In the genomic region with DNA sequence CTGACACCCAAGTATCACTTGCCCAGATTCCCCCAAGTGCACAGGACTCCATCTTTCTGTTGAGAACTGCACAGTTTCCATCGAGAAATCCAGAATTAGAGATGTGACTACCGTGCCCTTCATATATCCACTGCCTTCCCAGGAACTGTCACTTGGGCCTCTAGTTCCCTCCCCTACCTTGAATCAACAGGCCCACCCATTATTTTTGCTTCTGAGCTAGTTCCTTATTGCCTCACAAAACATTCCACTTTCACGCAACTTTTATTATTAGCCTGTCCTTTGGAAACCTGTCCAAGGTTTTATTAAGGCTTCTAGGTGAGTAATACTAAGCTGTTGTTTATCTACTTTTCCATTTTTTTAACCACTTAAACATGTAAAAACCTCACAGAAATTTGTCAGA, we compare ENCODE assay signal across 31 cellular contexts.
"Had no signal": no experiment of that assay in that cellular context is flagged by ENCODE, and none has a peak within 500 bp of the region (broad histone marks: within the 10 kb centered on the region; RNA-seq: fewer than 3 reads in every experiment).

No MANE protein-coding gene starts in this region.

- DNase-seq: activated B cell treated with CpG ODN at 0.5 μM for 24 hours; activated CD4-positive, alpha-beta memory T cell treated with anti-CD3 and anti-CD28 coated beads for 36 hours; activated CD4-positive, alpha-beta T cell treated with anti-CD3 and anti-CD28 coated beads, Interleukin-2, amount 10 ng/mL, durations not matched to agents 24 days and 14 days; activated CD8-positive, alpha-beta memory T cell treated with anti-CD3 and anti-CD28 coated beads, Interleukin-2, amount 10 ng/mL, durations not matched to agents 7 days and 5 days; activated CD8-positive, alpha-beta memory T cell treated with anti-CD3 and anti-CD28 coated beads, Interleukin-2, amount 50 U/mL, for 4 hours; activated CD8-positive, alpha-beta T cell treated with anti-CD3 and anti-CD28 coated beads, Interleukin-2, amount 10 ng/mL, durations not matched to agents 7 days and 5 days; activated effector memory CD4-positive, alpha-beta T cell treated with anti-CD3 and anti-CD28 coated beads, Interleukin-2, amount 50 U/mL, for 16 hours; activated naive CD4-positive, alpha-beta T cell treated with anti-CD3 and anti-CD28 coated beads for 36 hours; activated naive CD8-positive, alpha-beta T cell treated with anti-CD3 and anti-CD28 coated beads for 36 hours; activated naive CD8-positive, alpha-beta T cell treated with anti-CD3 and anti-CD28 coated beads, Interleukin-2, amount 50 U/mL, for 24 hours; activated T-cell treated with anti-CD3 and anti-CD28 coated beads, Interleukin-2, amount 50 U/mL, for 1 hour; activated T-cell treated with anti-CD3 and anti-CD28 coated beads, Interleukin-2, amount 50 U/mL, for 48 hours; central memory CD4-positive, alpha-beta T cell; cerebellar nuclear complex; dorsolateral prefrontal cortex; effector memory CD4-positive, alpha-beta T cell; endodermal cell; erythroblast; foreskin keratinocyte; gastrocnemius medialis; glutamatergic neuron; T-helper 1 cell; T-helper 17 cell; T1000; WERI-Rb-1 had no signal

- H3K4me3 ChIP-seq: ascending aorta, breast epithelium, cardiac muscle cell, coronary artery, dorsolateral prefrontal cortex, esophagus muscularis mucosa, gastrocnemius medialis had no signal

- H3K27me3 ChIP-seq: ascending aorta, breast epithelium, cardiac muscle cell, dorsolateral prefrontal cortex, esophagus muscularis mucosa, foreskin keratinocyte, gastrocnemius medialis had no signal

- H3K9me3 ChIP-seq: ascending aorta, breast epithelium, esophagus muscularis mucosa, gastrocnemius medialis had no signal

- H3K4me1 ChIP-seq: ascending aorta, breast epithelium, foreskin keratinocyte, gastrocnemius medialis had no signal

- H3K36me3 ChIP-seq: ascending aorta, breast epithelium, cardiac muscle cell, esophagus muscularis mucosa, gastrocnemius medialis, WERI-Rb-1 had no signal

- H3K27ac ChIP-seq: ascending aorta, breast epithelium, cardiac muscle cell, coronary artery, dorsolateral prefrontal cortex, esophagus muscularis mucosa, foreskin keratinocyte, gastrocnemius medialis, WERI-Rb-1 had no signal

- ATAC-seq: activated CD4-positive, CD25-positive, alpha-beta regulatory T cell treated with anti-CD3 and anti-CD28 coated beads, Interleukin-2, amount 50 U/mL, for 24 hours; activated CD8-positive, alpha-beta memory T cell treated with anti-CD3 and anti-CD28 coated beads, Interleukin-2, amount 10 ng/mL, durations not matched to agents 7 days and 5 days; activated CD8-positive, alpha-beta T cell treated with anti-CD3 and anti-CD28 coated beads, Interleukin-2, amount 10 ng/mL, durations not matched to agents 7 days and 5 days; activated naive CD8-positive, alpha-beta T cell treated with anti-CD3 and anti-CD28 coated beads, Interleukin-2, amount 50 U/mL, for 24 hours; foreskin keratinocyte; gastrocnemius medialis; T-helper 17 cell had no signal
